13 cellular contexts compared by ENCODE assay signal in the genomic region with DNA sequence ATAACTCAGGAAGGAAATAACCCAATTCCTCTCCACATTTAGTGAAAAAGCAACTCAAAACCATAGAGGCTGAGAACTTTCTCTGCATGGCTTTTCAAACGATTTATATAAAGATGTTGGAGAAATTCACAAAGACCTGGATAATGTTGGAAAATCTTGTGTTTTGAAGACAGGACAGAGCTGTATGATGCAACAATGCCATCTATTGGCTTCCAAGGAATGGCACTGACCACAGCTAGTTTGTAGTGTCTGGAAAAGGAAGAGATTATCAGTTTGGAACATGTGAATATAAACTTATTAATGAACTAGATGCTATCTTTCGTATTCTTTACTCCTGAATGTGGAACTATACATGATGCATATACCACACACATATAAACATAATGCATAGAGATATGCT.
DNase-seq lines count a peak whose midpoint lies in the region; ATAC-seq, FAIRE-seq and TF ChIP-seq lines count a peak whose summit lies in the region.
"Had no signal": no experiment of that assay in that cellular context is flagged by ENCODE, and none has a peak within 500 bp of the region (broad histone marks: within the 10 kb centered on the region; RNA-seq: fewer than 3 reads in every experiment).

No MANE protein-coding gene starts in this region.

- no peak overlapping the region for H3K4me3 ChIP-seq in PC-3 (ENCODE audit: low read length)
- no peak overlapping the region for H3K4me3 ChIP-seq in pancreas
- H3K4me3 ChIP-seq in PC-9 = no peak overlapping the region
- H3K4me3 ChIP-seq: breast epithelium had no signal

- no peaks in the 10 kb centered on the region for H3K27me3 ChIP-seq in PC-3 (ENCODE audit: low read length)
- no peaks in the 10 kb centered on the region for H3K27me3 ChIP-seq in pancreas
- no peaks in the 10 kb centered on the region for H3K27me3 ChIP-seq in PC-9 (ENCODE audit: insufficient read depth, low read depth)

- CTCF ChIA-PET in PC-3 (lab: Charles Lee) = interaction anchor here (0.5 kb wide), 1 partner anchor 11 kb away, joined by 3 read pairs; no protein-coding TSS in a partner anchor
- CTCF ChIA-PET in Calu3 (lab: Charles Lee) = interaction anchor here (0.6 kb wide), 1 partner anchor 812 kb away, joined by 3 read pairs; no protein-coding TSS in a partner anchor
- CTCF ChIA-PET in PC-9 (lab: Charles Lee) = no interaction called here

- no peaks in the 10 kb centered on the region for H3K4me1 Mint-ChIP-seq in Calu3 (ENCODE audit: low read depth, unreplicated experiment)

- H3K4me3 Mint-ChIP-seq in Calu3 (ENCODE audit: low read depth, unreplicated experiment) = no peak overlapping the region

- no peaks in the 10 kb centered on the region for H3K9me3 Mint-ChIP-seq in Calu3 (ENCODE audit: low read depth, unreplicated experiment)

- TF ChIP-seq CTCF in PC-3 (conservative IDR thresholded peaks at IDR 0.05; ENCODE audit: low read depth, low read length) = peak; percentile 65
- no peak for TF ChIP-seq CTCF in pancreas (IDR thresholded peaks at IDR 0.05)
- no peak for TF ChIP-seq CTCF in Calu3 (IDR thresholded peaks at IDR 0.05; ENCODE audit: unreplicated experiment)
- TF ChIP-seq CTCF in PC-9 (conservative IDR thresholded peaks at IDR 0.05) = no peak

- H3K9me2 ChIP-seq in PC-3 (replicated peaks; ENCODE audit: low read length) (no peaks in the 10 kb centered on the region), PC-9 (ENCODE audit: insufficient read depth) (no peaks in the 10 kb centered on the region)

- H3F3A ChIP-seq in PC-3 (ENCODE audit: low read length, unreplicated experiment) = no peaks in the 10 kb centered on the region
- no peaks in the 10 kb centered on the region for H3F3A ChIP-seq in PC-9 (ENCODE audit: insufficient read depth, low read depth)

- H3K27ac ChIP-seq in PC-3 (ENCODE audit: low read length) (no peak overlapping the region), pancreas (no peak overlapping the region), PC-9 (no peak overlapping the region)
- H3K27ac ChIP-seq: breast epithelium had no signal

- no peaks in the 10 kb centered on the region for H3K27me3 Mint-ChIP-seq in Calu3 (ENCODE audit: unreplicated experiment)

- H2AFZ ChIP-seq in PC-3 (ENCODE audit: low read length) (no peak overlapping the region), PC-9 (no peak overlapping the region)

- peak; percentile 32 for FAIRE-seq in pancreas (lab: Jason Lieb, UNC)
- FAIRE-seq: GM12892, small intestine had no signal

- H3K36me3 ChIP-seq in PC-3 (ENCODE audit: low read depth, low read length) (no peaks in the 10 kb centered on the region), pancreas (no peaks in the 10 kb centered on the region), PC-9 (ENCODE audit: low read depth) (no peaks in the 10 kb centered on the region)
- H3K36me3 ChIP-seq: breast epithelium had no signal

- H3K9me3 ChIP-seq in PC-3 (ENCODE audit: low read length) = no peaks in the 10 kb centered on the region
- H3K9me3 ChIP-seq in pancreas = no peaks in the 10 kb centered on the region
- H3K9me3 ChIP-seq in PC-9 (ENCODE audit: insufficient read depth, low read depth) = no peaks in the 10 kb centered on the region
- H3K9me3 ChIP-seq: breast epithelium had no signal

- WGBS in pancreas, 2 donors = 12 to 19% methylated on average over 2 of the region's 2 CpGs

- no peaks in the 10 kb centered on the region for H3K4me1 ChIP-seq in PC-3 (ENCODE audit: insufficient read depth, low read length)
- H3K4me1 ChIP-seq in pancreas = no peaks in the 10 kb centered on the region
- H3K4me1 ChIP-seq in PC-9 (replicated peaks; ENCODE audit: insufficient read depth) = no peaks in the 10 kb centered on the region
- H3K4me1 ChIP-seq: breast epithelium had no signal

- H3K36me3 Mint-ChIP-seq in Calu3 (ENCODE audit: insufficient read depth, unreplicated experiment) = no peaks in the 10 kb centered on the region

- H4K20me1 ChIP-seq in PC-3 (ENCODE audit: low read length) = no peaks in the 10 kb centered on the region
- H4K20me1 ChIP-seq in PC-9 (ENCODE audit: insufficient read depth) = no peaks in the 10 kb centered on the region

- H3K27ac Mint-ChIP-seq in Calu3 (ENCODE audit: unreplicated experiment) = no peak overlapping the region

- H3K79me2 ChIP-seq in PC-3 (ENCODE audit: low read length) (no peaks in the 10 kb centered on the region), PC-9 (ENCODE audit: low read depth) (no peaks in the 10 kb centered on the region)

- POLR2A ChIA-PET in PC-3 (lab: Charles Lee; ENCODE audit: unreplicated experiment) (no interaction called here), PC-9 (lab: Charles Lee; ENCODE audit: unreplicated experiment) (no interaction called here)

- H3K4me2 ChIP-seq in PC-3 (ENCODE audit: low read length) = no peak overlapping the region
- no peak overlapping the region for H3K4me2 ChIP-seq in PC-9

- peak; percentile 15 for DNase-seq in DMS 273 (lab: John Stamatoyannopoulos, UW; ENCODE audit: unreplicated experiment)
- DNase-seq in DMS 273 treated with DMSO at 0.1 percent for 48 hours (lab: John Stamatoyannopoulos, UW) = no peak
- peak; percentile 21 for DNase-seq in PC-3
- peak; percentile 34 for DNase-seq in fibroblast of peridontal ligament (ENCODE audit: extremely low read depth)
- DNase-seq in pancreas = no peak
- DNase-seq in Calu3 = no peak
- DNase-seq in PC-9 = no peak
- no peak for DNase-seq in activated T-cell treated with anti-CD3 and anti-CD28 coated beads, Interleukin-2, amount 50 U/mL, for 48 hours
- DNase-seq: 8988T, GOT3, small intestine had no signal

- no peak overlapping the region for H3K9ac ChIP-seq in PC-3 (ENCODE audit: low read length)

- BruUV-seq in PC-3 (replicated peaks; lab: Mats Ljungman, UMichigan) = no TSS peak
- no TSS peak for BruUV-seq in Calu3 (replicated peaks; lab: Mats Ljungman, UMichigan)
- no TSS peak for BruUV-seq in PC-9 (replicated peaks; lab: Mats Ljungman, UMichigan)

- 0 out of 2 replicates have a peak, but pooled peaks have one; percentile 45 for ATAC-seq in PC-3
- no peak for ATAC-seq in pancreas

- intact Hi-C loops in PC-3 (cut with micrococcal nuclease) (no loop called here), pancreas (cut with DNase I) (no loop called here), Calu3 (cut with micrococcal nuclease; ENCODE audit: unreplicated experiment) (no loop called here), PC-9 (cut with micrococcal nuclease; ENCODE audit: unreplicated experiment) (no loop called here)

Comparison
In these comparisons a context has a peak if more than half of its experiments do, and no peak if none do; other contexts are left out.
1. DNase-seq: peak in DMS 273 (single experiment), PC-3 (single experiment) and fibroblast of peridontal ligament (single experiment); none in DMS 273 treated with DMSO at 0.1 percent for 48 hours (single experiment), pancreas (0 of 6), Calu3 (single experiment), PC-9 (0 of 2) and activated T-cell treated with anti-CD3 and anti-CD28 coated beads, Interleukin-2, amount 50 U/mL, for 48 hours (0 of 2).